Comparison of ENCODE assay signal across 1 cellular context in the genomic region with DNA sequence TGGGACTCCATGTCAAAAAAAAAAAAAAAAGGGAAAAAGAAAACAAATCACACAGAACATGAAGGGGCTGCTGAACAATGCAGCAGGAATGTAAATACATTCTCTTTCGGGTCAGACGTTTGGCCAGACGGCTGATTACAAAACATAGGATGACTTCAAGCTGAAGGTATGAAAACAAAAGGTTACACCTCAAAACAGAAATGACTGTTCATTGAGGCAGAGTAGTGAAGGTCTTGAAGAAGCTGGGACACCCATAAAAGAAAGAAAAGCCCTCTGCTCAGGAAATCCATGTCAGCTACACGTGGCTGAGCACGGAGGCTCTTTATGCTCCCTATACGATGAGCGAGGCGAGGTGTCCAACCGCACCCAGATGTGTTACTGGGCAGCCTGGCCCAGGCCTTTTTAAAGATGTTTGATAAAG.
A peak's percentile ranks its signal among the peaks of the same experiment; 100 is the strongest.
TF ChIP-seq lines count a peak whose summit lies in the region.

No MANE protein-coding gene starts in this region.

TF ChIP-seq in HepG2, 621 proteins besides CTCF, POLR2A, EP300 and RAD21 (continued from another document and continues in another):
- TF ChIP-seq, protein P1, sequence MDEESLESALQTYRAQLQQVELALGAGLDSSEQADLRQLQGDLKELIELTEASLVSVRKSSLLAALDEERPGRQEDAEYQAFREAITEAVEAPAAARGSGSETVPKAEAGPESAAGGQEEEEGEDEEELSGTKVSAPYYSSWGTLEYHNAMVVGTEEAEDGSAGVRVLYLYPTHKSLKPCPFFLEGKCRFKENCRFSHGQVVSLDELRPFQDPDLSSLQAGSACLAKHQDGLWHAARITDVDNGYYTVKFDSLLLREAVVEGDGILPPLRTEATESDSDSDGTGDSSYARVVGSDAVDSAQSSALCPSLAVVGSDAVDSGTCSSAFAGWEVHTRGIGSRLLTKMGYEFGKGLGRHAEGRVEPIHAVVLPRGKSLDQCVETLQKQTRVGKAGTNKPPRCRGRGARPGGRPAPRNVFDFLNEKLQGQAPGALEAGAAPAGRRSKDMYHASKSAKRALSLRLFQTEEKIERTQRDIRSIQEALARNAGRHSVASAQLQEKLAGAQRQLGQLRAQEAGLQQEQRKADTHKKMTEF (CRISPR knock-in tag; IDR thresholded peaks at IDR 0.05) = peak; percentile 72
- TF ChIP-seq FOXO1 (CRISPR knock-in tag; IDR thresholded peaks at IDR 0.05) = peak; percentile 66; the same call in 1 of the 2 replicates
- peak; percentile 34; the same call in 1 of the 2 replicates for TF ChIP-seq NCOR1 (IDR thresholded peaks at IDR 0.05; ENCODE audit: borderline replicate concordance, low read length)
- TF ChIP-seq, protein P2, sequence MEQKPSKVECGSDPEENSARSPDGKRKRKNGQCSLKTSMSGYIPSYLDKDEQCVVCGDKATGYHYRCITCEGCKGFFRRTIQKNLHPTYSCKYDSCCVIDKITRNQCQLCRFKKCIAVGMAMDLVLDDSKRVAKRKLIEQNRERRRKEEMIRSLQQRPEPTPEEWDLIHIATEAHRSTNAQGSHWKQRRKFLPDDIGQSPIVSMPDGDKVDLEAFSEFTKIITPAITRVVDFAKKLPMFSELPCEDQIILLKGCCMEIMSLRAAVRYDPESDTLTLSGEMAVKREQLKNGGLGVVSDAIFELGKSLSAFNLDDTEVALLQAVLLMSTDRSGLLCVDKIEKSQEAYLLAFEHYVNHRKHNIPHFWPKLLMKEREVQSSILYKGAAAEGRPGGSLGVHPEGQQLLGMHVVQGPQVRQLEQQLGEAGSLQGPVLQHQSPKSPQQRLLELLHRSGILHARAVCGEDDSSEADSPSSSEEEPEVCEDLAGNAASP (CRISPR knock-in tag; IDR thresholded peaks at IDR 0.05; ENCODE audit: borderline replicate concordance) = no peak
- TF ChIP-seq, protein P3, sequence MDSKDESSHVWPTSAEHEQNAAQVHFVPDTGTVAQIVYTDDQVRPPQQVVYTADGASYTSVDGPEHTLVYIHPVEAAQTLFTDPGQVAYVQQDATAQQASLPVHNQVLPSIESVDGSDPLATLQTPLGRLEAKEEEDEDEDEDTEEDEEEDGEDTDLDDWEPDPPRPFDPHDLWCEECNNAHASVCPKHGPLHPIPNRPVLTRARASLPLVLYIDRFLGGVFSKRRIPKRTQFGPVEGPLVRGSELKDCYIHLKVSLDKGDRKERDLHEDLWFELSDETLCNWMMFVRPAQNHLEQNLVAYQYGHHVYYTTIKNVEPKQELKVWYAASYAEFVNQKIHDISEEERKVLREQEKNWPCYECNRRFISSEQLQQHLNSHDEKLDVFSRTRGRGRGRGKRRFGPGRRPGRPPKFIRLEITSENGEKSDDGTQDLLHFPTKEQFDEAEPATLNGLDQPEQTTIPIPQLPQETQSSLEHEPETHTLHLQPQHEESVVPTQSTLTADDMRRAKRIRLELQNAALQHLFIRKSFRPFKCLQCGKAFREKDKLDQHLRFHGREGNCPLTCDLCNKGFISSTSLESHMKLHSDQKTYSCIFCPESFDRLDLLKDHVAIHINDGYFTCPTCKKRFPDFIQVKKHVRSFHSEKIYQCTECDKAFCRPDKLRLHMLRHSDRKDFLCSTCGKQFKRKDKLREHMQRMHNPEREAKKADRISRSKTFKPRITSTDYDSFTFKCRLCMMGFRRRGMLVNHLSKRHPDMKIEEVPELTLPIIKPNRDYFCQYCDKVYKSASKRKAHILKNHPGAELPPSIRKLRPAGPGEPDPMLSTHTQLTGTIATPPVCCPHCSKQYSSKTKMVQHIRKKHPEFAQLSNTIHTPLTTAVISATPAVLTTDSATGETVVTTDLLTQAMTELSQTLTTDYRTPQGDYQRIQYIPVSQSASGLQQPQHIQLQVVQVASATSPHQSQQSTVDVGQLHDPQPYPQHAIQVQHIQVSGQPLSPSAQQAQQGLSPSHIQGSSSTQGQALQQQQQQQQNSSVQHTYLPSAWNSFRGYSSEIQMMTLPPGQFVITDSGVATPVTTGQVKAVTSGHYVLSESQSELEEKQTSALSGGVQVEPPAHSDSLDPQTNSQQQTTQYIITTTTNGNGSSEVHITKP (CRISPR knock-in tag; IDR thresholded peaks at IDR 0.05; ENCODE audit: low read depth) = 0 out of 2 replicates have a peak, but pooled peaks have one; percentile 26
- TF ChIP-seq, protein P4, sequence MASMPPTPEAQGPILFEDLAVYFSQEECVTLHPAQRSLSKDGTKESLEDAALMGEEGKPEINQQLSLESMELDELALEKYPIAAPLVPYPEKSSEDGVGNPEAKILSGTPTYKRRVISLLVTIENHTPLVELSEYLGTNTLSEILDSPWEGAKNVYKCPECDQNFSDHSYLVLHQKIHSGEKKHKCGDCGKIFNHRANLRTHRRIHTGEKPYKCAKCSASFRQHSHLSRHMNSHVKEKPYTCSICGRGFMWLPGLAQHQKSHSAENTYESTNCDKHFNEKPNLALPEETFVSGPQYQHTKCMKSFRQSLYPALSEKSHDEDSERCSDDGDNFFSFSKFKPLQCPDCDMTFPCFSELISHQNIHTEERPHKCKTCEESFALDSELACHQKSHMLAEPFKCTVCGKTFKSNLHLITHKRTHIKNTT (CRISPR knock-in tag; IDR thresholded peaks at IDR 0.05) = no peak
- peak; percentile 60 for TF ChIP-seq ATF7 (IDR thresholded peaks at IDR 0.05)
- peak; percentile 41; the same call in 1 of the 2 replicates for TF ChIP-seq ATF7 (CRISPR knock-in tag; IDR thresholded peaks at IDR 0.05)
- TF ChIP-seq, protein P5, sequence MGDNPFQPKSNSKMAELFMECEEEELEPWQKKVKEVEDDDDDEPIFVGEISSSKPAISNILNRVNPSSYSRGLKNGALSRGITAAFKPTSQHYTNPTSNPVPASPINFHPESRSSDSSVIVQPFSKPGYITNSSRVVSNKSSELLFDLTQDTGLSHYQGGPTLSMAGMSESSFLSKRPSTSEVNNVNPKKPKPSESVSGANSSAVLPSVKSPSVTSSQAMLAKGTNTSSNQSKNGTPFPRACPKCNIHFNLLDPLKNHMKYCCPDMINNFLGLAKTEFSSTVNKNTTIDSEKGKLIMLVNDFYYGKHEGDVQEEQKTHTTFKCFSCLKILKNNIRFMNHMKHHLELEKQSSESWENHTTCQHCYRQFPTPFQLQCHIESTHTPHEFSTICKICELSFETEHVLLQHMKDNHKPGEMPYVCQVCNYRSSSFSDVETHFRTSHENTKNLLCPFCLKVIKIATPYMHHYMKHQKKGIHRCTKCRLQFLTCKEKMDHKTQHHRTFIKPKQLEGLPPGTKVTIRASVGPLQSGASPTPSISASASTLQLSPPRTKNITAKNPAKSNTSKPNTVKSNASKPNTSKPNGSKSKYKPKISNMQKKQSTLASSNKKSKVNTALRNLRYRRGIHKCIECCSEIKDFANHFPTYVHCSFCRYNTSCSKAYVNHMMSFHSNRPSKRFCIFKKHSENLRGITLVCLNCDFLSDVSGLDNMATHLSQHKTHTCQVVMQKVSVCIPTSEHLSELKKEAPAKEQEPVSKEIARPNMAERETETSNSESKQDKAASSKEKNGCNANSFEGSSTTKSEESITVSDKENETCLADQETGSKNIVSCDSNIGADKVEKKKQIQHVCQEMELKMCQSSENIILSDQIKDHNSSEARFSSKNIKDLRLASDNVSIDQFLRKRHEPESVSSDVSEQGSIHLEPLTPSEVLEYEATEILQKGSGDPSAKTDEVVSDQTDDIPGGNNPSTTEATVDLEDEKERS (CRISPR knock-in tag; IDR thresholded peaks at IDR 0.05) = 0 out of 2 replicates have a peak, but pooled peaks have one; percentile 28
- 0 out of 2 replicates have a peak, but pooled peaks have one; percentile 37 for TF ChIP-seq ZSCAN9 (CRISPR knock-in tag; IDR thresholded peaks at IDR 0.05; ENCODE audit: borderline replicate concordance)
- TF ChIP-seq IRF2 (CRISPR knock-in tag; IDR thresholded peaks at IDR 0.05) = 0 out of 2 replicates have a peak, but pooled peaks have one; percentile 34
- TF ChIP-seq TBX2 (CRISPR knock-in tag; IDR thresholded peaks at IDR 0.05; ENCODE audit: borderline replicate concordance) = no peak
- TF ChIP-seq, protein P6, sequence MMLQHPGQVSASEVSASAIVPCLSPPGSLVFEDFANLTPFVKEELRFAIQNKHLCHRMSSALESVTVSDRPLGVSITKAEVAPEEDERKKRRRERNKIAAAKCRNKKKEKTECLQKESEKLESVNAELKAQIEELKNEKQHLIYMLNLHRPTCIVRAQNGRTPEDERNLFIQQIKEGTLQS (CRISPR knock-in tag; IDR thresholded peaks at IDR 0.05) = peak; percentile 86
- TF ChIP-seq ZNF678 (CRISPR knock-in tag; IDR thresholded peaks at IDR 0.05) = no peak
- TF ChIP-seq RXRB (CRISPR knock-in tag; IDR thresholded peaks at IDR 0.05; ENCODE audit: borderline replicate concordance) = peak; percentile 83; the same call in 1 of the 2 replicates
- TF ChIP-seq SAP130 (CRISPR knock-in tag; IDR thresholded peaks at IDR 0.05; ENCODE audit: low read depth) = peak; percentile 66
- TF ChIP-seq, protein P7, sequence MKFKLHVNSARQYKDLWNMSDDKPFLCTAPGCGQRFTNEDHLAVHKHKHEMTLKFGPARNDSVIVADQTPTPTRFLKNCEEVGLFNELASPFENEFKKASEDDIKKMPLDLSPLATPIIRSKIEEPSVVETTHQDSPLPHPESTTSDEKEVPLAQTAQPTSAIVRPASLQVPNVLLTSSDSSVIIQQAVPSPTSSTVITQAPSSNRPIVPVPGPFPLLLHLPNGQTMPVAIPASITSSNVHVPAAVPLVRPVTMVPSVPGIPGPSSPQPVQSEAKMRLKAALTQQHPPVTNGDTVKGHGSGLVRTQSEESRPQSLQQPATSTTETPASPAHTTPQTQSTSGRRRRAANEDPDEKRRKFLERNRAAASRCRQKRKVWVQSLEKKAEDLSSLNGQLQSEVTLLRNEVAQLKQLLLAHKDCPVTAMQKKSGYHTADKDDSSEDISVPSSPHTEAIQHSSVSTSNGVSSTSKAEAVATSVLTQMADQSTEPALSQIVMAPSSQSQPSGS (CRISPR knock-in tag; IDR thresholded peaks at IDR 0.05) = peak; percentile 82
- TF ChIP-seq BHLHE40 (IDR thresholded peaks at IDR 0.05; ENCODE audit: low read length) = 0 out of 2 replicates have a peak, but pooled peaks have one; percentile 23
- TF ChIP-seq JUN (CRISPR knock-in tag; IDR thresholded peaks at IDR 0.05) = peak; percentile 92
- TF ChIP-seq TBL1XR1 (IDR thresholded peaks at IDR 0.05; ENCODE audit: borderline replicate concordance, low read length, partially characterized antibody) = peak; percentile 92
- TF ChIP-seq HDAC2 (CRISPR knock-in tag; IDR thresholded peaks at IDR 0.05) = peak; percentile 41; the same call in 1 of the 2 replicates
- TF ChIP-seq PHF21A (CRISPR knock-in tag; IDR thresholded peaks at IDR 0.05) = peak; percentile 45; the same call in 1 of the 2 replicates
- TF ChIP-seq, protein P8, sequence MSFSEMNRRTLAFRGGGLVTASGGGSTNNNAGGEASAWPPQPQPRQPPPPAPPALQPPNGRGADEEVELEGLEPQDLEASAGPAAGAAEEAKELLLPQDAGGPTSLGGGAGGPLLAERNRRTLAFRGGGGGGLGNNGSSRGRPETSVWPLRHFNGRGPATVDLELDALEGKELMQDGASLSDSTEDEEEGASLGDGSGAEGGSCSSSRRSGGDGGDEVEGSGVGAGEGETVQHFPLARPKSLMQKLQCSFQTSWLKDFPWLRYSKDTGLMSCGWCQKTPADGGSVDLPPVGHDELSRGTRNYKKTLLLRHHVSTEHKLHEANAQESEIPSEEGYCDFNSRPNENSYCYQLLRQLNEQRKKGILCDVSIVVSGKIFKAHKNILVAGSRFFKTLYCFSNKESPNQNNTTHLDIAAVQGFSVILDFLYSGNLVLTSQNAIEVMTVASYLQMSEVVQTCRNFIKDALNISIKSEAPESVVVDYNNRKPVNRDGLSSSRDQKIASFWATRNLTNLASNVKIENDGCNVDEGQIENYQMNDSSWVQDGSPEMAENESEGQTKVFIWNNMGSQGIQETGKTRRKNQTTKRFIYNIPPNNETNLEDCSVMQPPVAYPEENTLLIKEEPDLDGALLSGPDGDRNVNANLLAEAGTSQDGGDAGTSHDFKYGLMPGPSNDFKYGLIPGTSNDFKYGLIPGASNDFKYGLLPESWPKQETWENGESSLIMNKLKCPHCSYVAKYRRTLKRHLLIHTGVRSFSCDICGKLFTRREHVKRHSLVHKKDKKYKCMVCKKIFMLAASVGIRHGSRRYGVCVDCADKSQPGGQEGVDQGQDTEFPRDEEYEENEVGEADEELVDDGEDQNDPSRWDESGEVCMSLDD (CRISPR knock-in tag; IDR thresholded peaks at IDR 0.05; ENCODE audit: borderline replicate concordance) = no peak
- TF ChIP-seq CEBPG (CRISPR knock-in tag; IDR thresholded peaks at IDR 0.05) = peak; percentile 61; the same call in 1 of the 2 replicates
- TF ChIP-seq JUND (CRISPR knock-in tag; IDR thresholded peaks at IDR 0.05) = peak; percentile 85
- TF ChIP-seq PHB2 (IDR thresholded peaks at IDR 0.05; ENCODE audit: partially characterized antibody) = no peak
- peak; percentile 98 for TF ChIP-seq SKI (IDR thresholded peaks at IDR 0.05; ENCODE audit: partially characterized antibody)
- TF ChIP-seq YEATS2 (CRISPR knock-in tag; IDR thresholded peaks at IDR 0.05; ENCODE audit: borderline replicate concordance) = peak; percentile 16; the same call in 1 of the 2 replicates
- peak; percentile 58 for TF ChIP-seq KAT8 (CRISPR knock-in tag; IDR thresholded peaks at IDR 0.05)
- TF ChIP-seq, protein P9, sequence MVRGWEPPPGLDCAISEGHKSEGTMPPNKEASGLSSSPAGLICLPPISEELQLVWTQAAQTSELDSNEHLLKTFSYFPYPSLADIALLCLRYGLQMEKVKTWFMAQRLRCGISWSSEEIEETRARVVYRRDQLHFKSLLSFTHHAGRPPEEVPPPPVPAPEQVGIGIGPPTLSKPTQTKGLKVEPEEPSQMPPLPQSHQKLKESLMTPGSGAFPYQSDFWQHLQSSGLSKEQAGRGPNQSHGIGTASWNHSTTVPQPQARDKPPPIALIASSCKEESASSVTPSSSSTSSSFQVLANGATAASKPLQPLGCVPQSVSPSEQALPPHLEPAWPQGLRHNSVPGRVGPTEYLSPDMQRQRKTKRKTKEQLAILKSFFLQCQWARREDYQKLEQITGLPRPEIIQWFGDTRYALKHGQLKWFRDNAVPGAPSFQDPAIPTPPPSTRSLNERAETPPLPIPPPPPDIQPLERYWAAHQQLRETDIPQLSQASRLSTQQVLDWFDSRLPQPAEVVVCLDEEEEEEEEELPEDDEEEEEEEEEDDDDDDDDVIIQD (CRISPR knock-in tag; IDR thresholded peaks at IDR 0.05; ENCODE audit: low read depth) = peak; percentile 49; the same call in 1 of the 2 replicates
- TF ChIP-seq NKX3-1 (CRISPR knock-in tag; IDR thresholded peaks at IDR 0.05) = no peak
- TF ChIP-seq FOXK2 (IDR thresholded peaks at IDR 0.05) = peak; percentile 75
- TF ChIP-seq, protein P10, sequence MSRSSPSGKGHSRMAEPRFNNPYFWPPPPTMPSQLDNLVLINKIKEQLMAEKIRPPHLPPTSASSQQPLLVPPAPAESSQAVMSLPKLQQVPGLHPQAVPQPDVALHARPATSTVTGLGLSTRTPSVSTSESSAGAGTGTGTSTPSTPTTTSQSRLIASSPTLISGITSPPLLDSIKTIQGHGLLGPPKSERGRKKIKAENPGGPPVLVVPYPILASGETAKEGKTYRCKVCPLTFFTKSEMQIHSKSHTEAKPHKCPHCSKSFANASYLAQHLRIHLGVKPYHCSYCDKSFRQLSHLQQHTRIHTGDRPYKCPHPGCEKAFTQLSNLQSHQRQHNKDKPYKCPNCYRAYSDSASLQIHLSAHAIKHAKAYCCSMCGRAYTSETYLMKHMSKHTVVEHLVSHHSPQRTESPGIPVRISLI (CRISPR knock-in tag; IDR thresholded peaks at IDR 0.05; ENCODE audit: borderline replicate concordance) = peak; percentile 89
- no peak for TF ChIP-seq SOX6 (IDR thresholded peaks at IDR 0.05)
- TF ChIP-seq SOX6 (CRISPR knock-in tag; IDR thresholded peaks at IDR 0.05) = peak; percentile 98
- TF ChIP-seq IKZF4 (CRISPR knock-in tag; IDR thresholded peaks at IDR 0.05; ENCODE audit: borderline replicate concordance, low read depth, not compliant biosample characterization) = no peak
- no peak for TF ChIP-seq FOXC1 (CRISPR knock-in tag; IDR thresholded peaks at IDR 0.05; ENCODE audit: borderline replicate concordance)
